Comparison of ENCODE assay signal across 8 cellular contexts in the genomic region with DNA sequence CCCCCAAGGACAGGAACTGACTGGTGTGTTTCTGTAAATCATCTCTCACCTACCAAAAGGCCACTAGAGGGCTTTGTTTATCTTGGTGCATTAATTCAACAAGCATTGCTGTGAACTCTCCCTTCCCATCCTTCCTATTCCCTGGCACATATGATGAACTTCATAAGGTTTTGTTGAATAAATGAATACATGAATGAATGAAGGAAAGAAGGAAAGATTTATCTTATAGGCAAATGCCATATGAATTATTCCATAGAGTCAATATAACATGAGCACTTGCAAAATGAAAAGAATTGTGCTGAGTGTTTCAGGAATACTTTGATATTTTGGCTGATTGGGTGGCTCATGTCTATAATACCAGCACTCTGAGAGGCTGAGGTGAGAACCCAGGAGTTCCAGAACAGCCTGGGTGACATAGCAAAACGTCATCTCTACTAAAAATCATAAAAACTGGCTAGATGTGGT. TPM values are rescaled to one million over a fixed set of nuclear protein-coding genes. Genes with fewer than 3 reads are reported as not detected.
DNase-seq lines count a peak whose midpoint lies in the region; ATAC-seq, FAIRE-seq and TF ChIP-seq lines count a peak whose summit lies in the region.

No MANE protein-coding gene starts in this region.

- CTCF ChIA-PET in AG04449 (lab: Yijun Ruan, JAX): interaction anchor here (0.6 to 6.0 kb wide), 6 partner anchors 10 to 148 kb away, joined by 3 to 29 read pairs (median 5); no protein-coding TSS in a partner anchor

- no peak overlapping the region for H3K27ac ChIP-seq in Peyer's patch

- ATAC-seq in GM18520 (IDR thresholded peaks at IDR 0.05; ENCODE audit: unreplicated experiment) (no peak), HG03280 (IDR thresholded peaks at IDR 0.05; ENCODE audit: unreplicated experiment) (no peak)

- peak; percentile 77 for FAIRE-seq in GM18507 (lab: Jason Lieb, UNC)

- TF ChIP-seq POLR2A in Peyer's patch (IDR thresholded peaks at IDR 0.05) (no peak), erythroblast (IDR thresholded peaks at IDR 0.05; ENCODE audit: low read length) (no peak)

- H3K36me3 ChIP-seq in Peyer's patch: no peaks in the 10 kb centered on the region

- H3K27me3 ChIP-seq in Peyer's patch: no peaks in the 10 kb centered on the region

- POLR2A ChIA-PET in AG04449 (lab: Yijun Ruan, JAX): no interaction called here

- DNase-seq in AG04449 (ENCODE audit: low read depth, low spot score) (no peak), GM18507 (ENCODE audit: extremely low spot score, insufficient read length, low read depth) (no peak), Peyer's patch (no peak), foreskin fibroblast (peak; percentile 7 to 34), GDM1 (lab: John Stamatoyannopoulos, UW) (no peak), erythroblast (lab: John Stamatoyannopoulos, UW) (no peak)

- H3K4me3 ChIP-seq in AG04449 (ENCODE audit: low read depth, low read length): no peak overlapping the region
- H3K4me3 ChIP-seq in Peyer's patch: no peak overlapping the region
- no peak overlapping the region for H3K4me3 ChIP-seq in foreskin fibroblast (ENCODE audit: low read depth in 1 of 2, low read length in 2 of 2)

- no peaks in the 10 kb centered on the region for H3K4me1 ChIP-seq in Peyer's patch

- H3K9me3 ChIP-seq in Peyer's patch: no peaks in the 10 kb centered on the region

- TF ChIP-seq CTCF in AG04449 (IDR thresholded peaks at IDR 0.05; ENCODE audit: insufficient read depth, low read length, missing control alignments) (peak; percentile 24), Peyer's patch (IDR thresholded peaks at IDR 0.05) (peak in 4 of 6 experiments; percentile 16 to 36 (median 28)), foreskin fibroblast (IDR thresholded peaks at IDR 0.05; ENCODE audit: low read depth, low read length) (peak; percentile 34)

RNA-seq across cellular contexts. Expression of gene SPDYE4, which starts 4.3 kb away (rescaled TPM):
- total RNA-seq in Peyer's patch: not detected

RNA-seq across cellular contexts. Expression of gene CCDC42, which starts 9.4 kb away (rescaled TPM):
- total RNA-seq in Peyer's patch: not detected

RNA-seq across cellular contexts. Expression of gene MFSD6L, which starts 45.2 kb away (rescaled TPM):
- 1 to 10 TPM in 3 of 4 donors, not detected in 1; 1.2 to 3.2 (median 1.6) TPM for total RNA-seq in Peyer's patch

Comparison
In these comparisons a context has a peak if more than half of its experiments do, and no peak if none do; other contexts are left out.
1. DNase-seq: peak in foreskin fibroblast (2 of 2); none in AG04449 (single experiment), GM18507 (single experiment), Peyer's patch (0 of 3), GDM1 (single experiment) and erythroblast (0 of 2).
2. Peak in every context shown above with its lines, with median percentiles within 50 percentile points of each other: CTCF ChIP-seq.